ENCODE assay signal across 25 cellular contexts in genomic region chr4:535181-535923, GRCh38. TPM values are rescaled to one million over a fixed set of nuclear protein-coding genes. Genes with fewer than 3 reads are reported as not detected.
"Had no signal": no experiment of that assay in that cellular context is flagged by ENCODE, and none has a peak within 500 bp of the region (broad histone marks: within the 10 kb centered on the region; RNA-seq: fewer than 3 reads in every experiment).

No MANE protein-coding gene starts in this region.

- H3K4me1 Mint-ChIP-seq: brain, IgD-negative memory B cell had no signal

- H3K27me3 Mint-ChIP-seq: IgD-negative memory B cell had no signal

- H3K4me3 ChIP-seq: SK-N-MC had no signal

- H3K27ac Mint-ChIP-seq: activated CD8-positive, alpha-beta T cell treated with anti-CD3 and anti-CD28 coated beads, Interleukin-2, amount 10 ng/mL, durations not matched to agents 7 days and 5 days; brain had no signal

- H3K9me3 Mint-ChIP-seq: brain had no signal

- H3K4me3 Mint-ChIP-seq: activated CD8-positive, alpha-beta T cell treated with anti-CD3 and anti-CD28 coated beads, Interleukin-2, amount 10 ng/mL, durations not matched to agents 7 days and 5 days; brain; IgD-negative memory B cell had no signal

- ATAC-seq: activated CD8-positive, alpha-beta T cell treated with anti-CD3 and anti-CD28 coated beads, Interleukin-2, amount 10 ng/mL, durations not matched to agents 7 days and 5 days had no signal

- DNase-seq: activated CD4-positive, alpha-beta T cell treated with anti-CD3 and anti-CD28 coated beads for 48 hours; activated CD4-positive, alpha-beta T cell treated with anti-CD3 and anti-CD28 coated beads, Interleukin-2, amount 50 U/mL, for 4 hours; activated CD4-positive, CD25-positive, alpha-beta regulatory T cell treated with anti-CD3 and anti-CD28 coated beads, Interleukin-2, amount 50 U/mL, for 72 hours; activated CD8-positive, alpha-beta memory T cell treated with anti-CD3 and anti-CD28 coated beads, Interleukin-2, amount 50 U/mL, for 48 hours; activated CD8-positive, alpha-beta T cell treated with anti-CD3 and anti-CD28 coated beads, Interleukin-2, amount 10 ng/mL, durations not matched to agents 7 days and 5 days; activated naive CD4-positive, alpha-beta T cell treated with anti-CD3 and anti-CD28 coated beads, Interleukin-2, amount 50 U/mL, for 16 hours; activated T-cell treated with anti-CD3 and anti-CD28 coated beads, Interleukin-2, amount 50 U/mL, for 1 hour; amniotic stem cell; KG1; NCI-H1048; NCI-H1930; NCI-H2171 treated with DMSO at 0.1 percent for 48 hours; NCI-H345; NCI-H510A; NCI-H526 treated with DMSO at 0.1 percent for 48 hours; NCI-H82; T-helper 1 cell had no signal

- H3K27ac ChIP-seq: SK-N-MC had no signal

RNA-seq across cellular contexts. Expression of gene TMEM271, which starts 40.7 kb away (rescaled TPM):
- total RNA-seq: activated CD8-positive, alpha-beta T cell treated with anti-CD3 and anti-CD28 coated beads, Interleukin-2, amount 10 ng/mL, durations not matched to agents 7 days and 5 days; LHCN-M2; M059J; OCI-LY7; RPMI7951; T-helper 2 cell treated with Interferon-gamma antibody and Interleukin-4, amounts not matched to agents 100 ng/mL and 5 ng/mL, for 36 hours had no signal
- polyA plus RNA-seq: IgD-negative memory B cell had no signal
